Comparison of ENCODE assay signal across 1 cellular context in genomic region chr2:177264539-177265385, GRCh38.
A peak's percentile ranks its signal among the peaks of the same experiment; 100 is the strongest.
TF ChIP-seq lines count a peak whose summit lies in the region.

Gene NFE2L2, minus strand, starts transcription at chr2:177264727. Its CDS starts 151 bp downstream, at chr2:177264576.

TF ChIP-seq in GM23338, 12 proteins besides CTCF, POLR2A, EP300 and RAD21:
- peak; percentile 46; the same call in 1 of the 2 replicates for TF ChIP-seq POLR2AphosphoS5 (IDR thresholded peaks at IDR 0.05; ENCODE audit: low read depth)
- TF ChIP-seq ZNF114 (CRISPR knock-in tag; IDR thresholded peaks at IDR 0.05), result no peak
- TF ChIP-seq STAT1 (IDR thresholded peaks at IDR 0.05; ENCODE audit: unreplicated experiment), result no peak
- no peak for TF ChIP-seq ETS1 (IDR thresholded peaks at IDR 0.05)
- peak; percentile 19 for TF ChIP-seq REST (IDR thresholded peaks at IDR 0.05; ENCODE audit: unreplicated experiment)
- TF ChIP-seq ZNF331 (CRISPR knock-in tag; IDR thresholded peaks at IDR 0.05; ENCODE audit: low read depth), result no peak
- peak; percentile 11; the same call in 1 of the 2 replicates for TF ChIP-seq CREB1 (CRISPR knock-in tag; IDR thresholded peaks at IDR 0.05; ENCODE audit: low read depth)
- TF ChIP-seq JUNB (IDR thresholded peaks at IDR 0.05; ENCODE audit: unreplicated experiment), result no peak
- TF ChIP-seq EZH2 (IDR thresholded peaks at IDR 0.05; ENCODE audit: low read depth, unreplicated experiment), result no peak
